In the genomic region with DNA sequence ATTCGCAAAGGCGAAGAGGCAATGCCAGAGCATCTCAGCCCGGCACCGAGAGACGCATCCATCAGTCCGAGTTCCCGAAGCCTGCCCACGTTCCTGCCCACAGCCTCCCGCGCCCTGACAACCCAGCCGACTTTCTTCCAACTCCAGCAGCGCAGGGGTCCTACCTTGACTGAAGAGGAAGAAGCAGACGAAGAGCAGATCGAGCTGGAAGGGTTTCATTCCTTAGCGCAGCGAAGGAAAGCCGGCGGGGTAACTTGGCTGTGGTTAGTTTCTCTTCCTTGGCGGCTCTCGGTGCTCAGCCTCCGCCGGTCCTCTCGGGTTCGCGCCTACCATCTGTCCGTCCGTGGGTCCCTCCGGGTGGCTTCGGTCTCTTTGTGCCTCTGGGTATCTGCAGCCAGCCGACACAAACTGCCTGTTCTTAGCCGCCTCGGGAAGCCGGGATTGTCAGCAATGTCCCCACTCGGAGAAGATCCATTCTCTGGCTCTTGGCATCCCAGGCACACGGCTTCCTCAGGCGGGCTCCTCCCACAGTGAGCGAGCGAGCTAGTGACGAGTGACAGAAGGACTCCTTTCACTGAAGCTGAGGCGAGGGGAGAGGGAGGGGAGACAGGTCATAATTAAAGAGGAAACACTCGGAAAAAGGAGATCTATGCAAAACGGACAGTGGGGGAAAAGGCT, we compare ENCODE assay signal across 9 cellular contexts. TPM values are rescaled to one million over a fixed set of nuclear protein-coding genes. Genes with fewer than 3 reads are reported as not detected.
DNase-seq lines count a peak whose midpoint lies in the region; ATAC-seq and TF ChIP-seq lines count a peak whose summit lies in the region.
"Had no signal": no experiment of that assay in that cellular context is flagged by ENCODE, and none has a peak within 500 bp of the region (broad histone marks: within the 10 kb centered on the region; RNA-seq: fewer than 3 reads in every experiment).

TSS of gene KIRREL3 (minus strand) at position 480 of the 678 bp plus-strand sequence.

- H3F3A ChIP-seq in PC-9 (ENCODE audit: insufficient read depth, low read depth), result no peaks in the 10 kb centered on the region

- peaks cover 35% of the 10 kb centered on the region for H3K4me1 Mint-ChIP-seq in glutamatergic neuron (ENCODE audit: low read depth, unreplicated experiment)
- no peaks in the 10 kb centered on the region for H3K4me1 Mint-ChIP-seq in Caco-2 (ENCODE audit: low read depth, unreplicated experiment)

- H3K36me3 Mint-ChIP-seq in glutamatergic neuron (ENCODE audit: unreplicated experiment), result no peaks in the 10 kb centered on the region
- H3K36me3 Mint-ChIP-seq in Caco-2 (ENCODE audit: insufficient read depth, unreplicated experiment), result no peaks in the 10 kb centered on the region

- intact Hi-C loops in PC-9 (cut with micrococcal nuclease; ENCODE audit: unreplicated experiment) (no loop called here), Caco-2 (cut with micrococcal nuclease; ENCODE audit: unreplicated experiment) (no loop called here)

- TF ChIP-seq CTCF in PC-9 (conservative IDR thresholded peaks at IDR 0.05), result no peak
- TF ChIP-seq CTCF in glutamatergic neuron (IDR thresholded peaks at IDR 0.05; ENCODE audit: partially characterized antibody, unreplicated experiment), result no peak
- TF ChIP-seq CTCF in Caco-2 (IDR thresholded peaks at IDR 0.05; ENCODE audit: insufficient read depth in 1 of 2, low read depth in 1 of 2, low read length in 1 of 2, severe bottlenecking in 1 of 2, unreplicated experiment in 1 of 2), result no peak

- CTCF ChIA-PET in PC-9 (lab: Charles Lee) (interaction anchor here (0.6 to 1.6 kb wide), 2 partner anchors 10 to 108 kb away, joined by 3 to 5 read pairs; no protein-coding TSS in a partner anchor), Caco-2 (lab: Charles Lee) (interaction anchor here (1.8 kb wide), 1 partner anchor 10 kb away, joined by 6 read pairs; no protein-coding TSS in a partner anchor)

- H3K4me1 ChIP-seq in PC-9 (replicated peaks; ENCODE audit: insufficient read depth), result no peaks in the 10 kb centered on the region
- no peaks in the 10 kb centered on the region for H3K4me1 ChIP-seq in Caco-2

- no peak within 1 kb of the TSS for H2AFZ ChIP-seq in PC-9

- H3K36me3 ChIP-seq in PC-9 (ENCODE audit: low read depth), result no peaks in the 10 kb centered on the region
- no peaks in the 10 kb centered on the region for H3K36me3 ChIP-seq in Caco-2 (ENCODE audit: control insufficient read depth, insufficient read depth, low read length)

- no peak within 1 kb of the TSS for H3K4me3 ChIP-seq in PC-9
- H3K4me3 ChIP-seq in Caco-2 (ENCODE audit: low read depth, low read length), result no peak within 1 kb of the TSS

- H3K27ac ChIP-seq in PC-9, result no peak within 1 kb of the TSS

- H3K9me3 ChIP-seq in PC-9 (ENCODE audit: insufficient read depth, low read depth) (no peaks in the 10 kb centered on the region), Caco-2 (no peaks in the 10 kb centered on the region)

- peaks cover 7% of the 10 kb centered on the region for H3K9me3 Mint-ChIP-seq in glutamatergic neuron (ENCODE audit: unreplicated experiment)
- H3K9me3 Mint-ChIP-seq in Caco-2 (ENCODE audit: unreplicated experiment), result no peaks in the 10 kb centered on the region

- peak within 1 kb of the TSS; percentile 31 for H3K27ac Mint-ChIP-seq in glutamatergic neuron (ENCODE audit: unreplicated experiment)
- no peak within 1 kb of the TSS for H3K27ac Mint-ChIP-seq in Caco-2 (ENCODE audit: unreplicated experiment)

- H3K4me3 Mint-ChIP-seq in glutamatergic neuron (ENCODE audit: unreplicated experiment), result no peak within 1 kb of the TSS
- H3K4me3 Mint-ChIP-seq in Caco-2 (ENCODE audit: unreplicated experiment), result no peak within 1 kb of the TSS

- no peaks in the 10 kb centered on the region for H3K9me2 ChIP-seq in PC-9 (ENCODE audit: insufficient read depth)

- ATAC-seq in HG03460 (IDR thresholded peaks at IDR 0.05; ENCODE audit: unreplicated experiment), result no peak
- ATAC-seq: esophagus mucosa had no signal

- H3K27me3 Mint-ChIP-seq in glutamatergic neuron (ENCODE audit: unreplicated experiment) (peaks cover 10% of the 10 kb centered on the region), Caco-2 (ENCODE audit: insufficient read depth, unreplicated experiment) (peaks cover 25% of the 10 kb centered on the region)

- BruUV-seq in PC-9 (replicated peaks; lab: Mats Ljungman, UMichigan) (TSS peak; percentile 63), Caco-2 (replicated peaks; lab: Mats Ljungman, UMichigan) (no TSS peak)

- no peaks in the 10 kb centered on the region for H4K20me1 ChIP-seq in PC-9 (ENCODE audit: insufficient read depth)

- H3K4me2 ChIP-seq in PC-9, result no peak within 1 kb of the TSS

- DNase-seq in ELR (ENCODE audit: low read depth), result peak; percentile 70
- no peak for DNase-seq in PC-9
- DNase-seq in glutamatergic neuron, result peak; percentile 64
- peak; percentile 84 for DNase-seq in retina
- no peak for DNase-seq in stimulated activated CD4-positive, alpha-beta T cell treated with anti-CD3 and anti-CD28 coated beads, Interleukin-1b, Interleukin-23, amount 100 ng/mL, for 48 hours
- no peak for DNase-seq in AML-193 (lab: John Stamatoyannopoulos, UW)
- DNase-seq in Caco-2, result no peak

- H3K79me2 ChIP-seq in PC-9 (ENCODE audit: low read depth), result no peaks in the 10 kb centered on the region

- POLR2A ChIA-PET in PC-9 (lab: Charles Lee; ENCODE audit: unreplicated experiment) (interaction anchor here (0.6 to 0.8 kb wide), 2 partner anchors 10 to 803 kb away, joined by 5 read pairs; no protein-coding TSS in a partner anchor), Caco-2 (lab: Charles Lee) (interaction anchor here (0.5 kb wide), 1 partner anchor 248 kb away, joined by 3 read pairs; no protein-coding TSS in a partner anchor)

- peaks cover 73% of the 10 kb centered on the region for H3K27me3 ChIP-seq in PC-9 (ENCODE audit: insufficient read depth, low read depth)
- H3K27me3 ChIP-seq in Caco-2 (replicated peaks; ENCODE audit: control insufficient read depth, insufficient read depth, low read length), result peaks cover 2% of the 10 kb centered on the region

RNA-seq across cellular contexts. Expression of gene KIRREL3, which starts in this region (rescaled TPM):
- total RNA-seq in PC-9 (2021), result 1.9 and 2.2 TPM in 2 replicates
- 25.3 TPM for total RNA-seq in glutamatergic neuron (ENCODE audit: unreplicated experiment)
- not detected in 2 replicates for total RNA-seq in Caco-2 (2022)

Comparison
In these comparisons a context has a peak if more than half of its experiments do, and no peak if none do; other contexts are left out.
1. DNase-seq: peak in ELR (single experiment), glutamatergic neuron (single experiment) and retina (single experiment); none in PC-9 (0 of 2), stimulated activated CD4-positive, alpha-beta T cell treated with anti-CD3 and anti-CD28 coated beads, Interleukin-1b, Interleukin-23, amount 100 ng/mL, for 48 hours (single experiment), AML-193 (0 of 2) and Caco-2 (0 of 2).